Comparison of ENCODE assay signal across 8 cellular contexts in genomic region chr15:51403072-51403878, GRCh38.
DNase-seq lines count a peak whose midpoint lies in the region; ATAC-seq and TF ChIP-seq lines count a peak whose summit lies in the region.

No MANE protein-coding gene starts in this region.

- peaks cover 19% of the 10 kb centered on the region for H3K4me1 Mint-ChIP-seq in nephron progenitor cell

- no peak overlapping the region for H3K27ac Mint-ChIP-seq in nephron progenitor cell

- peak; percentile 73 for TF ChIP-seq CTCF in nephron progenitor cell (IDR thresholded peaks at IDR 0.05)

- ATAC-seq in GM21737 (IDR thresholded peaks at IDR 0.05; ENCODE audit: unreplicated experiment) (no peak), GM18870 (IDR thresholded peaks at IDR 0.05; ENCODE audit: unreplicated experiment) (no peak)

- no peaks in the 10 kb centered on the region for H3K36me3 Mint-ChIP-seq in nephron progenitor cell (ENCODE audit: low read depth)

- H3K9me3 Mint-ChIP-seq in nephron progenitor cell, result no peaks in the 10 kb centered on the region

- H3K27me3 Mint-ChIP-seq in nephron progenitor cell (ENCODE audit: low read depth, poor library complexity), result peaks cover 3% of the 10 kb centered on the region

- DNase-seq in DMS53 (lab: John Stamatoyannopoulos, UW), result peak; percentile 47
- no peak for DNase-seq in DMS53 treated with DMSO at 0.1 percent for 48 hours (lab: John Stamatoyannopoulos, UW; ENCODE audit: unreplicated experiment)
- DNase-seq in NCI-H226, result peak; percentile 27
- peak; percentile 26 for DNase-seq in dedifferentiated amniotic fluid mesenchymal stem cell (ENCODE audit: extremely low spot score)
- peak; percentile 38 for DNase-seq in nephron progenitor cell
- DNase-seq in NCI-H774 (lab: John Stamatoyannopoulos, UW), result no peak

- no peak overlapping the region for H3K4me3 Mint-ChIP-seq in nephron progenitor cell

Comparison
In these comparisons a context has a peak if more than half of its experiments do, and no peak if none do; other contexts are left out.
1. DNase-seq: peak in DMS53 (single experiment), NCI-H226 (single experiment), dedifferentiated amniotic fluid mesenchymal stem cell (single experiment) and nephron progenitor cell (single experiment); none in DMS53 treated with DMSO at 0.1 percent for 48 hours (single experiment) and NCI-H774 (single experiment).